In genomic region chr7:6637544-6638229, GRCh38 we compare ENCODE assay signal across 8 cellular contexts. TPM values are rescaled to one million over a fixed set of nuclear protein-coding genes. Genes with fewer than 3 reads are reported as not detected.
DNase-seq lines count a peak whose midpoint lies in the region; ATAC-seq and TF ChIP-seq lines count a peak whose summit lies in the region.

No MANE protein-coding gene starts in this region.

- peak overlapping the region; percentile 37 to 46 for H3K27ac ChIP-seq in right atrium auricular region
- no peak overlapping the region for H3K27ac ChIP-seq in skeletal muscle tissue (ENCODE audit: low read depth, low read length)

- TF ChIP-seq CTCF in BJ (IDR thresholded peaks at IDR 0.05; ENCODE audit: insufficient read depth, low read depth, low read length) (peak; percentile 36), right atrium auricular region (IDR thresholded peaks at IDR 0.05) (peak in 1 of 2 donors; percentile 30)

- H3K4me1 ChIP-seq in right atrium auricular region (peaks cover 0 to 21% of the 10 kb centered on the region in 2 donors), skeletal muscle tissue (ENCODE audit: control insufficient read depth in 3 of 3, insufficient read depth in 3 of 3, low read length in 3 of 3) (peaks cover 14 to 23% (median 15%) of the 10 kb centered on the region in 3 donors)

- peak overlapping the region; percentile 93 for H3K4me3 ChIP-seq in BJ (ENCODE audit: low read depth, low read length)
- H3K4me3 ChIP-seq in right atrium auricular region = peak overlapping the region; percentile 73 to 91
- H3K4me3 ChIP-seq in skeletal muscle tissue (ENCODE audit: low read length in 3 of 3) = peak overlapping the region; percentile 73 to 85 (median 77)

- ATAC-seq in GM18868 (IDR thresholded peaks at IDR 0.05; ENCODE audit: unreplicated experiment) (peak; percentile 87), HG03097 (IDR thresholded peaks at IDR 0.05; ENCODE audit: low FRiP score, unreplicated experiment) (peak; percentile 75)

- DNase-seq in BJ (ENCODE audit: low read depth) (no peak), RKO (ENCODE audit: low spot score) (peak; percentile 58), right atrium auricular region (ENCODE audit: low spot score) (no peak), SHP77 treated with DMSO at 0.1 percent for 48 hours (lab: John Stamatoyannopoulos, UW) (no peak)
- DNase-seq in activated gamma-delta T cell treated with anti-CD3 and anti-CD28 coated beads, Interleukin-2, amount 50 U/mL, for 16 hours (ENCODE audit: low read depth) = peak; percentile 55

- POLR2A ChIA-PET in BJ (lab: Charles Lee) = no interaction called here

- H3K36me3 ChIP-seq in BJ (ENCODE audit: control insufficient read depth, insufficient read depth, low read length) (peaks cover 13% of the 10 kb centered on the region), right atrium auricular region (peaks cover 17% of the 10 kb centered on the region), skeletal muscle tissue (ENCODE audit: control insufficient read depth in 3 of 3, insufficient read depth in 3 of 3, low read length in 3 of 3) (peaks cover 17 to 23% (median 20%) of the 10 kb centered on the region in 3 donors)

- H3K9me3 ChIP-seq in right atrium auricular region (no peaks in the 10 kb centered on the region), skeletal muscle tissue (ENCODE audit: control insufficient read depth in 3 of 3, low read length in 3 of 3) (no peaks in the 10 kb centered on the region)

- CTCF ChIA-PET in BJ (lab: Yijun Ruan, JAX) = no interaction called here

- H3K27me3 ChIP-seq in BJ (ENCODE audit: control insufficient read depth, insufficient read depth, low read length) (no peaks in the 10 kb centered on the region), right atrium auricular region (no peaks in the 10 kb centered on the region), skeletal muscle tissue (ENCODE audit: control insufficient read depth in 3 of 3, insufficient read depth in 3 of 3, low read length in 3 of 3) (no peaks in the 10 kb centered on the region)

- peak overlapping the region; percentile 78 to 87 (median 83) for H3K9ac ChIP-seq in skeletal muscle tissue (ENCODE audit: low read depth in 1 of 3, low read length in 3 of 3)

RNA-seq across cellular contexts. Expression of gene ZNF316, which starts 0.6 kb away (rescaled TPM):
- polyA plus RNA-seq in BJ (2011; rRNA removed) = 4.6 and 5.2 TPM in 2 replicates
- polyA minus RNA-seq in BJ (2011; rRNA and poly(A)+ RNA removed) = 2.7 and 2.8 TPM in 2 replicates
- total RNA-seq in right atrium auricular region (10 to 100 TPM in 1 of 2 donors, 1 to 10 TPM in 1; 9.0 to 12.6 TPM), skeletal muscle tissue (9.9 TPM)

RNA-seq across cellular contexts. Expression of gene ZNF853, which starts 22.3 kb away (rescaled TPM):
- 1.6 and 2.0 TPM in 2 replicates for polyA plus RNA-seq in BJ (2011; rRNA removed)
- polyA minus RNA-seq in BJ (2011; rRNA and poly(A)+ RNA removed) = 2.5 TPM in 2 replicates
- total RNA-seq in right atrium auricular region (10 to 100 TPM; 13.3 to 25.2 TPM), skeletal muscle tissue (12.0 TPM)

RNA-seq across cellular contexts. Expression of gene INTS15, which starts 47.9 kb away (rescaled TPM):
- polyA plus RNA-seq in BJ (2011; rRNA removed) = 16.0 and 22.6 TPM in 2 replicates
- polyA minus RNA-seq in BJ (2011; rRNA and poly(A)+ RNA removed) = 13.4 and 19.1 TPM in 2 replicates
- 10 to 100 TPM; 12.5 to 19.5 TPM for total RNA-seq in right atrium auricular region
- total RNA-seq in skeletal muscle tissue = 10.4 TPM

Comparison
In these comparisons a context has a peak if more than half of its experiments do, and no peak if none do; other contexts are left out.
1. DNase-seq: peak in RKO (single experiment) and activated gamma-delta T cell treated with anti-CD3 and anti-CD28 coated beads, Interleukin-2, amount 50 U/mL, for 16 hours (single experiment); none in BJ (single experiment), right atrium auricular region (single experiment) and SHP77 treated with DMSO at 0.1 percent for 48 hours (single experiment).
2. Peak in every context shown above with its lines, with median percentiles within 50 percentile points of each other: H3K4me3 ChIP-seq.